ENCODE assay signal across 8 cellular contexts in the genomic region with DNA sequence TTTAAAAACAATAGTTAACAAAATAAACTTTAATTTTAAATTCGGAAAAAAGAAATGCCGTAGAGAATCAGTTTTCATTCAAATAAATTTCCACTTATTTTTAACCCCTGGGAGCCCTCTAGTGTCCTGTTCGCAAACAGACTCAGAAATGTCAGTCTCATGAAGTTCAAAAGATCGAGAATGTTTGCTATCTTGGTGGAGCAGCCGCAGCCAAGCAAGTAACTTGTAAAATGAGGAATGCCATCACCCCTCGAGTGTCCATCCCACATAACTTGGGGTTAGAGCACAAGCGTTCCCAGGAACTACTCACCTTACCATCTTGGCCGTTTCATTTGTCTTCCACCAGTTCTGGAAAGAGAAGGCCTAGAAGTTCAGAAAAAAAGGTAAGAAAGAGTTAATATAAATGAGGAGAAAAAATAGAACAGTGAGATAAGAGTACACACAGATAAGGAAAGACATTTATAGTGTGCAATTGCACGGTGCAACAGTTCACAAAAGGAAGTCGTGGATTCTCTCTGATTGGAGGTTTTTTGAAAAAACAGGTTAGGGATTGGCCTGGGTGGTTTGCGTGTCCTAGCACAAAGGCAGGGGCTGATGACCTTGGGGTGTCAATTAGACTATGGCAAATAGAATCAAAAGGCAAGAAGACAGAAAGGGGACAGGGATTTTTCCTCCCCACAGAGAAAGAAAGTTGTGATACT. TPM values are rescaled to one million over a fixed set of nuclear protein-coding genes. Genes with fewer than 3 reads are reported as not detected.
A peak's percentile ranks its signal among the peaks of the same experiment; 100 is the strongest.
DNase-seq lines count a peak whose midpoint lies in the region; ATAC-seq and TF ChIP-seq lines count a peak whose summit lies in the region.

Gene GASK1B, minus strand, starts transcription at position 468 of the 701 bp plus-strand sequence. CDS start 1,650 bp downstream, outside the sequence.

- no peaks in the 10 kb centered on the region for H3K27me3 ChIP-seq in rectal smooth muscle tissue (ENCODE audit: control insufficient read depth, insufficient read depth, low read length)

- peaks cover 33% of the 10 kb centered on the region for H3K27me3 Mint-ChIP-seq in activated CD8-positive, alpha-beta T cell treated with anti-CD3 and anti-CD28 coated beads for 36 hours

- POLR2A ChIA-PET in activated CD8-positive, alpha-beta T cell treated with anti-CD3 and anti-CD28 coated beads for 36 hours (lab: Charles Lee): no interaction called here

- peak within 1 kb of the TSS; percentile 61 for H3K4me3 ChIP-seq in rectal smooth muscle tissue (ENCODE audit: low read length)

- H3K4me1 ChIP-seq in rectal smooth muscle tissue (ENCODE audit: control insufficient read depth, insufficient read depth, low read length): no peaks in the 10 kb centered on the region

- H3K27ac Mint-ChIP-seq in activated CD8-positive, alpha-beta T cell treated with anti-CD3 and anti-CD28 coated beads for 36 hours: no peak within 1 kb of the TSS

- no peaks in the 10 kb centered on the region for H3K9me3 Mint-ChIP-seq in activated CD8-positive, alpha-beta T cell treated with anti-CD3 and anti-CD28 coated beads for 36 hours

- intact Hi-C loops in activated CD8-positive, alpha-beta T cell treated with anti-CD3 and anti-CD28 coated beads for 36 hours (cut with micrococcal nuclease): loop anchor here (2.0 kb wide), 1 partner anchor 180 kb away; no protein-coding TSS in a partner anchor
- intact Hi-C loops in cardiac septum (cut with DNase I): loop anchor here (5.0 kb wide), 1 partner anchor 50 kb away; no protein-coding TSS in a partner anchor

- H3K36me3 ChIP-seq in rectal smooth muscle tissue (ENCODE audit: control insufficient read depth, insufficient read depth, low read length): no peaks in the 10 kb centered on the region

- peak within 1 kb of the TSS; percentile 84 for H3K27ac ChIP-seq in rectal smooth muscle tissue (ENCODE audit: low read depth, low read length)

- no peaks in the 10 kb centered on the region for H3K36me3 Mint-ChIP-seq in activated CD8-positive, alpha-beta T cell treated with anti-CD3 and anti-CD28 coated beads for 36 hours (ENCODE audit: low read depth)

- H3K4me1 Mint-ChIP-seq in activated CD8-positive, alpha-beta T cell treated with anti-CD3 and anti-CD28 coated beads for 36 hours (ENCODE audit: low read depth): no peaks in the 10 kb centered on the region

- ATAC-seq in GM18861 (IDR thresholded peaks at IDR 0.05; ENCODE audit: unreplicated experiment) (peak; percentile 48), GM19328 (IDR thresholded peaks at IDR 0.05; ENCODE audit: unreplicated experiment) (no peak), HG03097 (IDR thresholded peaks at IDR 0.05; ENCODE audit: low FRiP score, unreplicated experiment) (no peak)
- ATAC-seq in activated CD8-positive, alpha-beta T cell treated with anti-CD3 and anti-CD28 coated beads for 36 hours: no peak

- TF ChIP-seq CTCF in activated CD8-positive, alpha-beta T cell treated with anti-CD3 and anti-CD28 coated beads for 36 hours (IDR thresholded peaks at IDR 0.05): peak; percentile 54

- peak; percentile 60 for DNase-seq in AG20443 (ENCODE audit: low spot score)
- DNase-seq in MV-4-11 (lab: John Stamatoyannopoulos, UW): peak; percentile 52
- DNase-seq in activated CD8-positive, alpha-beta T cell treated with anti-CD3 and anti-CD28 coated beads for 36 hours: peak; percentile 41
- no peak for DNase-seq in cardiac septum (ENCODE audit: low spot score)

- no peak within 1 kb of the TSS for H3K4me3 Mint-ChIP-seq in activated CD8-positive, alpha-beta T cell treated with anti-CD3 and anti-CD28 coated beads for 36 hours

- CTCF ChIA-PET in activated CD8-positive, alpha-beta T cell treated with anti-CD3 and anti-CD28 coated beads for 36 hours (lab: Charles Lee): interaction anchor here (0.7 to 1.1 kb wide), 8 partner anchors 9 to 182 kb away, joined by 3 to 6 read pairs (median 3); no protein-coding TSS in a partner anchor

- no peak within 1 kb of the TSS for H3K9ac ChIP-seq in rectal smooth muscle tissue (ENCODE audit: low read length)

RNA-seq across cellular contexts. Expression of gene GASK1B, which starts in this region (rescaled TPM):
- total RNA-seq in activated CD8-positive, alpha-beta T cell treated with anti-CD3 and anti-CD28 coated beads for 36 hours: not detected
- total RNA-seq in cardiac septum: 90.6 TPM

Comparison
In these comparisons a context has a peak if more than half of its experiments do, and no peak if none do; other contexts are left out.
1. RNA of gene GASK1B (total RNA-seq): 90.6 TPM in cardiac septum (single experiment); not detected in activated CD8-positive, alpha-beta T cell treated with anti-CD3 and anti-CD28 coated beads for 36 hours; every median in the first group is over 10 times any median in the second.
2. Peak in DNase-seq in activated CD8-positive, alpha-beta T cell treated with anti-CD3 and anti-CD28 coated beads for 36 hours; RNA of the gene not detected or under 1 TPM.